ENCODE assay signal across 22 cellular contexts in genomic region chr7:153103219-153103618, GRCh38.
A peak's percentile ranks its signal among the peaks of the same experiment; 100 is the strongest.
DNase-seq lines count a peak whose midpoint lies in the region; ATAC-seq and TF ChIP-seq lines count a peak whose summit lies in the region.
"Had no signal": no experiment of that assay in that cellular context is flagged by ENCODE, and none has a peak within 500 bp of the region (broad histone marks: within the 10 kb centered on the region; RNA-seq: fewer than 3 reads in every experiment).

No MANE protein-coding gene starts in this region.

- no peaks in the 10 kb centered on the region for H3K4me1 Mint-ChIP-seq in neural progenitor cell
- H3K4me1 Mint-ChIP-seq: CD4-positive, CD25-positive, alpha-beta regulatory T cell had no signal

- no peak overlapping the region for H3K4me3 ChIP-seq in neural progenitor cell
- H3K4me3 ChIP-seq: BLaER1, SK-N-MC had no signal

- H4K20me1 ChIP-seq in neural progenitor cell (ENCODE audit: low read depth), result no peaks in the 10 kb centered on the region
- H4K20me1 ChIP-seq: BLaER1 had no signal

- H3K9ac ChIP-seq in neural progenitor cell, result no peak overlapping the region
- H3K9ac ChIP-seq: BLaER1 had no signal

- H3K79me2 ChIP-seq in neural progenitor cell (ENCODE audit: low read depth), result no peaks in the 10 kb centered on the region

- ATAC-seq in left ventricle myocardium superior (no peak), left cardiac atrium (no peak)
- ATAC-seq: Panc1 had no signal

- no peak overlapping the region for H3K4me2 ChIP-seq in neural progenitor cell
- H3K4me2 ChIP-seq: BLaER1 had no signal

- no peaks in the 10 kb centered on the region for H3K36me3 ChIP-seq in neural progenitor cell
- H3K36me3 ChIP-seq: BLaER1 had no signal

- no peaks in the 10 kb centered on the region for H3K4me1 ChIP-seq in neural progenitor cell
- H3K4me1 ChIP-seq: BLaER1 had no signal

- H2AFZ ChIP-seq in neural progenitor cell (replicated peaks), result peak overlapping the region; percentile 42

- H3K27me3 Mint-ChIP-seq in neural progenitor cell (ENCODE audit: insufficient read depth, low read depth), result no peaks in the 10 kb centered on the region
- H3K27me3 Mint-ChIP-seq: CD4-positive, CD25-positive, alpha-beta regulatory T cell had no signal

- H3F3A ChIP-seq in neural progenitor cell (ENCODE audit: low read depth), result no peaks in the 10 kb centered on the region

- H3K27me3 ChIP-seq in neural progenitor cell, result no peaks in the 10 kb centered on the region
- H3K27me3 ChIP-seq: BLaER1 had no signal

- H3K4me3 Mint-ChIP-seq in neural progenitor cell, result no peak overlapping the region
- H3K4me3 Mint-ChIP-seq: CD4-positive, CD25-positive, alpha-beta regulatory T cell; T-helper 1 cell treated with Interleukin-12 subunit alpha and Interleukin-12 subunit beta and Interleukin-4 antibody, amounts not matched to agents 30 μg/mL and 1 μg/mL, for 36 hours had no signal

- H3K9me3 ChIP-seq in neural progenitor cell (ENCODE audit: low read depth), result no peaks in the 10 kb centered on the region
- H3K9me3 ChIP-seq: BLaER1 had no signal

- H3K27ac Mint-ChIP-seq in neural progenitor cell, result no peak overlapping the region
- H3K27ac Mint-ChIP-seq: T-helper 1 cell treated with Interleukin-12 subunit alpha and Interleukin-12 subunit beta and Interleukin-4 antibody, amounts not matched to agents 30 μg/mL and 1 μg/mL, for 36 hours had no signal

- H3K27ac ChIP-seq in neural progenitor cell, result no peak overlapping the region
- H3K27ac ChIP-seq: BLaER1, SK-N-MC had no signal

- intact Hi-C loops in left ventricle myocardium superior (cut with micrococcal nuclease), result no loop called here
- intact Hi-C loops in left cardiac atrium (cut with DNase I), result no loop called here

- H3K36me3 Mint-ChIP-seq in neural progenitor cell, result no peaks in the 10 kb centered on the region
- H3K36me3 Mint-ChIP-seq: CD4-positive, CD25-positive, alpha-beta regulatory T cell had no signal

- DNase-seq in NCI-H82 (lab: John Stamatoyannopoulos, UW) (peak; percentile 12), NCI-H82 treated with DMSO at 0.1 percent for 48 hours (lab: John Stamatoyannopoulos, UW; ENCODE audit: unreplicated experiment) (no peak), NAMALWA (ENCODE audit: low spot score) (peak; percentile 10), SW480 (ENCODE audit: low spot score) (peak; percentile 6), neural progenitor cell (ENCODE audit: low spot score) (no peak), left ventricle myocardium superior (no peak), left cardiac atrium (no peak), ureter (ENCODE audit: low spot score) (no peak)
- DNase-seq: CD4-positive, CD25-positive, alpha-beta regulatory T cell; DMS79; EL; GF-D8; NCI-H2029; NCI-H2171; NCI-H226; NCI-H524; NCI-H774; SHP77 treated with DMSO at 0.1 percent for 48 hours had no signal

- no peak for TF ChIP-seq CTCF in neural progenitor cell (IDR thresholded peaks at IDR 0.05)

- H3K9me3 Mint-ChIP-seq in neural progenitor cell, result no peaks in the 10 kb centered on the region
- H3K9me3 Mint-ChIP-seq: T-helper 1 cell treated with Interleukin-12 subunit alpha and Interleukin-12 subunit beta and Interleukin-4 antibody, amounts not matched to agents 30 μg/mL and 1 μg/mL, for 36 hours had no signal

Comparison
In these comparisons a context has a peak if more than half of its experiments do, and no peak if none do; other contexts are left out.
1. DNase-seq: peak in NCI-H82 (single experiment), NAMALWA (single experiment) and SW480 (single experiment); none in NCI-H82 treated with DMSO at 0.1 percent for 48 hours (single experiment), neural progenitor cell (single experiment), left ventricle myocardium superior (single experiment), left cardiac atrium (single experiment) and ureter (single experiment).